ENCODE assay signal across 22 cellular contexts in genomic region chr1:170593612-170594011, GRCh38.
DNase-seq lines count a peak whose midpoint lies in the region; ATAC-seq, FAIRE-seq and TF ChIP-seq lines count a peak whose summit lies in the region.
"Had no signal": no experiment of that assay in that cellular context is flagged by ENCODE, and none has a peak within 500 bp of the region (broad histone marks: within the 10 kb centered on the region; RNA-seq: fewer than 3 reads in every experiment).

No MANE protein-coding gene starts in this region.

- TF ChIP-seq POLR2A in A549 (IDR thresholded peaks at IDR 0.05; ENCODE audit: low read length) = no peak
- no peak for TF ChIP-seq POLR2A in prostate gland (IDR thresholded peaks at IDR 0.05)
- TF ChIP-seq POLR2A in GM12892 (IDR thresholded peaks at IDR 0.05; ENCODE audit: low read depth, low read length) = no peak

- H3K27ac ChIP-seq in A549 (no peak overlapping the region), coronary artery (peak overlapping the region; percentile 43 to 57), prostate gland (peak overlapping the region; percentile 16 to 51), pancreas (no peak overlapping the region)
- H3K27ac ChIP-seq: esophagus muscularis mucosa, heart left ventricle, sigmoid colon had no signal

- H3K9me3 ChIP-seq in A549 (no peaks in the 10 kb centered on the region), Loucy (ENCODE audit: insufficient read depth, low read depth, low read length) (no peaks in the 10 kb centered on the region), prostate gland (no peaks in the 10 kb centered on the region), pancreas (no peaks in the 10 kb centered on the region)

- ATAC-seq in A549 = no peak
- no peak for ATAC-seq in pancreas
- ATAC-seq: heart left ventricle; K562; stimulated activated naive CD8-positive, alpha-beta T cell treated with anti-CD3 and anti-CD28 coated beads, Interleukin-15, amount 100 ng/mL, for 72 hours had no signal

- no peaks in the 10 kb centered on the region for H3K27me3 ChIP-seq in Loucy (ENCODE audit: insufficient read depth, low read length, poor library complexity, severe bottlenecking)
- no peaks in the 10 kb centered on the region for H3K27me3 ChIP-seq in prostate gland (replicated peaks; ENCODE audit: insufficient read depth)
- peaks cover 0 to 4% (median 0%) of the 10 kb centered on the region in 4 donors for H3K27me3 ChIP-seq in pancreas

- no peaks in the 10 kb centered on the region; the same call in 1 of the 2 replicates for H3F3A ChIP-seq in Loucy (ENCODE audit: low read depth)

- CTCF ChIA-PET in A549 (lab: Yijun Ruan, JAX) = no interaction called here

- POLR2A ChIA-PET in A549 (lab: Yijun Ruan, JAX) = no interaction called here

- DNase-seq in A549 (ENCODE audit: low read depth in 1 of 2, low spot score in 1 of 2) (no peak), coronary artery (ENCODE audit: low spot score) (no peak), prostate gland (ENCODE audit: low spot score) (no peak), GM12892 (ENCODE audit: insufficient read length) (no peak), HT-29 (ENCODE audit: low spot score) (no peak), pancreas (no peak), DMS153 (lab: John Stamatoyannopoulos, UW) (no peak)
- DNase-seq: activated CD4-positive, alpha-beta memory T cell treated with anti-CD3 and anti-CD28 coated beads for 36 hours; activated naive CD4-positive, alpha-beta T cell treated with Interleukin-2 at 50 U/mL for 16 hours; anterior cingulate cortex; CD4-positive, CD25-positive, alpha-beta regulatory T cell; DMS79 treated with DMSO at 0.1 percent for 48 hours; effector memory CD4-positive, alpha-beta T cell; heart left ventricle; immature natural killer cell; NCI-H2029 treated with DMSO at 0.1 percent for 48 hours; sigmoid colon; stimulated activated CD4-positive, alpha-beta T cell treated with anti-CD3 and anti-CD28 coated beads, Interleukin-2, amount 100 ng/mL, for 48 hours; stimulated activated naive CD8-positive, alpha-beta T cell treated with anti-CD3 and anti-CD28 coated beads, Interleukin-15, amount 100 ng/mL, for 72 hours had no signal

- TF ChIP-seq EP300 in A549 (IDR thresholded peaks at IDR 0.05) = no peak

- TF ChIP-seq RAD21 in A549 (conservative IDR thresholded peaks at IDR 0.05 in 1 of 2, IDR thresholded peaks at IDR 0.05 in 1 of 2) = no peak

- no peak overlapping the region for H3K9ac ChIP-seq in Loucy (ENCODE audit: low read depth, low read length, poor library complexity, severe bottlenecking)

- TF ChIP-seq CTCF in A549 (IDR thresholded peaks at IDR 0.05) = no peak
- no peak for TF ChIP-seq CTCF in Loucy (conservative IDR thresholded peaks at IDR 0.05; ENCODE audit: low read length)
- TF ChIP-seq CTCF in coronary artery (IDR thresholded peaks at IDR 0.05) = no peak
- TF ChIP-seq CTCF in prostate gland (IDR thresholded peaks at IDR 0.05) = no peak
- no peak for TF ChIP-seq CTCF in pancreas (IDR thresholded peaks at IDR 0.05)

- H2AFZ ChIP-seq in Loucy (ENCODE audit: low read length) = no peak overlapping the region

- no peak overlapping the region for H3K4me3 ChIP-seq in A549
- no peak overlapping the region for H3K4me3 ChIP-seq in Loucy (ENCODE audit: low read length, poor library complexity, severe bottlenecking)
- H3K4me3 ChIP-seq in coronary artery = peak overlapping the region; percentile 56
- H3K4me3 ChIP-seq in prostate gland = no peak overlapping the region
- no peak overlapping the region for H3K4me3 ChIP-seq in pancreas
- H3K4me3 ChIP-seq: esophagus muscularis mucosa, K562, sigmoid colon had no signal

- H3K4me1 ChIP-seq in A549 (no peaks in the 10 kb centered on the region), Loucy (ENCODE audit: insufficient read depth, low read length, poor library complexity, severe bottlenecking) (no peaks in the 10 kb centered on the region), prostate gland (replicated peaks) (no peaks in the 10 kb centered on the region), pancreas (no peaks in the 10 kb centered on the region)
- H3K4me1 ChIP-seq: esophagus muscularis mucosa, sigmoid colon had no signal

- H3K4me2 ChIP-seq in A549 = no peak overlapping the region
- peak overlapping the region; percentile 0 for H3K4me2 ChIP-seq in Loucy (ENCODE audit: low read depth, low read length, poor library complexity, severe bottlenecking)

- intact Hi-C loops in prostate gland (cut with DNase I) = loop anchor here (5.0 kb wide), 1 partner anchor 74 kb away; no protein-coding TSS in a partner anchor
- intact Hi-C loops in pancreas (cut with DNase I) = no loop called here

- no peaks in the 10 kb centered on the region for H3K79me2 ChIP-seq in Loucy (ENCODE audit: insufficient read depth, low read length)

- H4K20me1 ChIP-seq in Loucy (ENCODE audit: insufficient read depth, low read length, poor library complexity, severe bottlenecking) = no peaks in the 10 kb centered on the region

- H3K36me3 ChIP-seq in Loucy (ENCODE audit: insufficient read depth, low read length) (no peaks in the 10 kb centered on the region), prostate gland (no peaks in the 10 kb centered on the region), pancreas (no peaks in the 10 kb centered on the region)
- H3K36me3 ChIP-seq: esophagus muscularis mucosa, heart left ventricle, sigmoid colon had no signal

- FAIRE-seq in A549 (lab: Jason Lieb, UNC) = no peak
- no peak for FAIRE-seq in GM12892 (lab: Jason Lieb, UNC)
- no peak for FAIRE-seq in pancreas (lab: Jason Lieb, UNC)
- FAIRE-seq: K562 had no signal

- H3K9me2 ChIP-seq in Loucy (replicated peaks; ENCODE audit: low read depth, low read length) = no peaks in the 10 kb centered on the region

- 4% methylated on average over 2 of the region's 2 CpGs for WGBS in A549 (ENCODE audit: missing lambda C conversion rate)
- WGBS in prostate gland = 26% methylated on average over 2 of the region's 2 CpGs
- WGBS in pancreas, 2 donors = 42 to 48% methylated on average over 2 of the region's 2 CpGs

TF ChIP-seq in A549, 52 proteins besides CTCF, POLR2A, EP300 and RAD21:
- no peak for TF ChIP-seq RCOR1 (IDR thresholded peaks at IDR 0.05; ENCODE audit: low read depth, low read length)
- peak; percentile 39; the same call in 1 of the 2 replicates for TF ChIP-seq REST (IDR thresholded peaks at IDR 0.05)

Comparison
In these comparisons a context has a peak if more than half of its experiments do, and no peak if none do; other contexts are left out.
1. H3K27ac ChIP-seq: peak in coronary artery (2 of 2) and prostate gland (2 of 2); none in A549 (0 of 2) and pancreas (0 of 4).